Comparison of ENCODE assay signal across 9 cellular contexts in the genomic region with DNA sequence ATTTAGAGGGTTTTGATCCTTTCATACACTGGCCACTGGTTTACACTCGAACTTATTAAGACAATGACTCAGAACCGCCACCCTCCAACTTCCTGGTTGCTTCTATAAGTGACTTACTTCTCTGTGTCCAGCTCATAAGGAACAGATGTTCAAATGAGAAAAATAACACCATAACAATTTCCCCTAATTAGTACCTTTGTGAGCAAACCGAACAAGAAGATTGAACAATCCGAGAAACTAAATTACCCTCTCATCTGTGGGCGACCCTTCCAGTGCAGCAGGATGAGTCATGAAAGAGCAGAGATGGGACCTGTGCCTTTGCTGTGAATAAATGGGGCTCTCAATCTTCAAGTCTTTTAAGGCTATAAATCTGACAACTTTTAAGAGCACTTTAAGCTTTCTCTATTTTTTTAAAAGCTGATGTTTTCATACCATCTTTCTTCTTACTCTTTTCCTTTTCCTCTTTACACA.
DNase-seq lines count a peak whose midpoint lies in the region; ATAC-seq and TF ChIP-seq lines count a peak whose summit lies in the region.
"Had no signal": no experiment of that assay in that cellular context is flagged by ENCODE, and none has a peak within 500 bp of the region (broad histone marks: within the 10 kb centered on the region; RNA-seq: fewer than 3 reads in every experiment).

No MANE protein-coding gene starts in this region.

- H3K4me3 Mint-ChIP-seq in neural progenitor cell: no peak overlapping the region

- no peak overlapping the region for H3K27ac ChIP-seq in neural progenitor cell
- H3K27ac ChIP-seq: 22Rv1 had no signal

- H3K36me3 Mint-ChIP-seq in neural progenitor cell: no peaks in the 10 kb centered on the region

- no peak overlapping the region for H3K9ac ChIP-seq in neural progenitor cell

- no peaks in the 10 kb centered on the region for H3K9me3 ChIP-seq in neural progenitor cell (ENCODE audit: low read depth)

- ATAC-seq in HG02642 (IDR thresholded peaks at IDR 0.05; ENCODE audit: poor library complexity, unreplicated experiment): peak; percentile 37
- no peak for ATAC-seq in left lobe of liver
- ATAC-seq in GM21528 (IDR thresholded peaks at IDR 0.05; ENCODE audit: low FRiP score, unreplicated experiment): no peak

- no peaks in the 10 kb centered on the region for H3K4me1 ChIP-seq in neural progenitor cell

- H3K27me3 Mint-ChIP-seq in neural progenitor cell (ENCODE audit: insufficient read depth, low read depth): peaks cover 3% of the 10 kb centered on the region

- no peaks in the 10 kb centered on the region for H3K79me2 ChIP-seq in neural progenitor cell (ENCODE audit: low read depth)

- no peak for TF ChIP-seq CTCF in neural progenitor cell (IDR thresholded peaks at IDR 0.05)

- H3K9me3 Mint-ChIP-seq in neural progenitor cell: peaks cover 2% of the 10 kb centered on the region

- DNase-seq in DMS 273 (lab: John Stamatoyannopoulos, UW; ENCODE audit: unreplicated experiment): peak; percentile 10
- DNase-seq in DMS 273 treated with DMSO at 0.1 percent for 48 hours (lab: John Stamatoyannopoulos, UW): no peak
- peak; percentile 46 for DNase-seq in OCI-M1 (lab: John Stamatoyannopoulos, UW)
- peak; percentile 53 for DNase-seq in renal cortical epithelial cell (ENCODE audit: low read depth)
- no peak for DNase-seq in neural progenitor cell (ENCODE audit: low spot score)
- no peak for DNase-seq in left lobe of liver (ENCODE audit: low spot score)

- no peaks in the 10 kb centered on the region for H3K27me3 ChIP-seq in neural progenitor cell

- H3K27ac Mint-ChIP-seq in neural progenitor cell: no peak overlapping the region

- no peak overlapping the region for H2AFZ ChIP-seq in neural progenitor cell (replicated peaks)

- no peaks in the 10 kb centered on the region for H4K20me1 ChIP-seq in neural progenitor cell (ENCODE audit: low read depth)

- H3K4me3 ChIP-seq in neural progenitor cell: no peak overlapping the region

- no peaks in the 10 kb centered on the region for H3K4me1 Mint-ChIP-seq in neural progenitor cell

- H3F3A ChIP-seq in neural progenitor cell (ENCODE audit: low read depth): no peaks in the 10 kb centered on the region

- no peak overlapping the region for H3K4me2 ChIP-seq in neural progenitor cell

- no peaks in the 10 kb centered on the region for H3K36me3 ChIP-seq in neural progenitor cell

Comparison
In these comparisons a context has a peak if more than half of its experiments do, and no peak if none do; other contexts are left out.
1. DNase-seq: peak in DMS 273 (single experiment), OCI-M1 (single experiment) and renal cortical epithelial cell (single experiment); none in DMS 273 treated with DMSO at 0.1 percent for 48 hours (single experiment), neural progenitor cell (single experiment) and left lobe of liver (single experiment).